ENCODE assay signal across 1 cellular context in genomic region chr20:62368629-62369507, GRCh38.
TF ChIP-seq lines count a peak whose summit lies in the region.

No MANE protein-coding gene starts in this region.

TF ChIP-seq in HepG2, 621 proteins besides CTCF, POLR2A, EP300 and RAD21 (continued from another document and continues in another):
- TF ChIP-seq, protein P1, sequence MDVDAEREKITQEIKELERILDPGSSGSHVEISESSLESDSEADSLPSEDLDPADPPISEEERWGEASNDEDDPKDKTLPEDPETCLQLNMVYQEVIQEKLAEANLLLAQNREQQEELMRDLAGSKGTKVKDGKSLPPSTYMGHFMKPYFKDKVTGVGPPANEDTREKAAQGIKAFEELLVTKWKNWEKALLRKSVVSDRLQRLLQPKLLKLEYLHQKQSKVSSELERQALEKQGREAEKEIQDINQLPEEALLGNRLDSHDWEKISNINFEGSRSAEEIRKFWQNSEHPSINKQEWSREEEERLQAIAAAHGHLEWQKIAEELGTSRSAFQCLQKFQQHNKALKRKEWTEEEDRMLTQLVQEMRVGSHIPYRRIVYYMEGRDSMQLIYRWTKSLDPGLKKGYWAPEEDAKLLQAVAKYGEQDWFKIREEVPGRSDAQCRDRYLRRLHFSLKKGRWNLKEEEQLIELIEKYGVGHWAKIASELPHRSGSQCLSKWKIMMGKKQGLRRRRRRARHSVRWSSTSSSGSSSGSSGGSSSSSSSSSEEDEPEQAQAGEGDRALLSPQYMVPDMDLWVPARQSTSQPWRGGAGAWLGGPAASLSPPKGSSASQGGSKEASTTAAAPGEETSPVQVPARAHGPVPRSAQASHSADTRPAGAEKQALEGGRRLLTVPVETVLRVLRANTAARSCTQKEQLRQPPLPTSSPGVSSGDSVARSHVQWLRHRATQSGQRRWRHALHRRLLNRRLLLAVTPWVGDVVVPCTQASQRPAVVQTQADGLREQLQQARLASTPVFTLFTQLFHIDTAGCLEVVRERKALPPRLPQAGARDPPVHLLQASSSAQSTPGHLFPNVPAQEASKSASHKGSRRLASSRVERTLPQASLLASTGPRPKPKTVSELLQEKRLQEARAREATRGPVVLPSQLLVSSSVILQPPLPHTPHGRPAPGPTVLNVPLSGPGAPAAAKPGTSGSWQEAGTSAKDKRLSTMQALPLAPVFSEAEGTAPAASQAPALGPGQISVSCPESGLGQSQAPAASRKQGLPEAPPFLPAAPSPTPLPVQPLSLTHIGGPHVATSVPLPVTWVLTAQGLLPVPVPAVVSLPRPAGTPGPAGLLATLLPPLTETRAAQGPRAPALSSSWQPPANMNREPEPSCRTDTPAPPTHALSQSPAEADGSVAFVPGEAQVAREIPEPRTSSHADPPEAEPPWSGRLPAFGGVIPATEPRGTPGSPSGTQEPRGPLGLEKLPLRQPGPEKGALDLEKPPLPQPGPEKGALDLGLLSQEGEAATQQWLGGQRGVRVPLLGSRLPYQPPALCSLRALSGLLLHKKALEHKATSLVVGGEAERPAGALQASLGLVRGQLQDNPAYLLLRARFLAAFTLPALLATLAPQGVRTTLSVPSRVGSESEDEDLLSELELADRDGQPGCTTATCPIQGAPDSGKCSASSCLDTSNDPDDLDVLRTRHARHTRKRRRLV (CRISPR knock-in tag; IDR thresholded peaks at IDR 0.05) = no peak; the same call in 1 of the 2 replicates
- TF ChIP-seq REL (CRISPR knock-in tag; conservative IDR thresholded peaks at IDR 0.05) (peak; percentile 68; the same call in 1 of the 2 replicates), HOXA3 (CRISPR knock-in tag; IDR thresholded peaks at IDR 0.05) (no peak; the same call in none of the 2 replicates), SAFB2 (CRISPR knock-in tag; IDR thresholded peaks at IDR 0.05; ENCODE audit: borderline replicate concordance, low read depth) (no peak), GPN1 (CRISPR knock-in tag; IDR thresholded peaks at IDR 0.05; ENCODE audit: borderline replicate concordance) (no peak), RFXANK (CRISPR knock-in tag; IDR thresholded peaks at IDR 0.05) (no peak), ZNF737 (CRISPR knock-in tag; IDR thresholded peaks at IDR 0.05; ENCODE audit: borderline replicate concordance) (no peak), ZNF839 (CRISPR knock-in tag; IDR thresholded peaks at IDR 0.05; ENCODE audit: borderline replicate concordance) (no peak; the same call in 1 of the 2 replicates), KDM2A (CRISPR knock-in tag; IDR thresholded peaks at IDR 0.05; ENCODE audit: borderline replicate concordance, low read depth) (peak; percentile 43), ZNF549 (CRISPR knock-in tag; IDR thresholded peaks at IDR 0.05) (no peak), TSC22D2 (CRISPR knock-in tag; IDR thresholded peaks at IDR 0.05; ENCODE audit: borderline replicate concordance) (peak; percentile 57; the same call in 1 of the 2 replicates), HNRNPUL1 (IDR thresholded peaks at IDR 0.05; ENCODE audit: low read depth, low read length) (no peak), ZNF138 (CRISPR knock-in tag; IDR thresholded peaks at IDR 0.05; ENCODE audit: low read depth) (no peak), FOXK1 (CRISPR knock-in tag; IDR thresholded peaks at IDR 0.05; ENCODE audit: borderline replicate concordance, low read depth) (no peak), SIX1 (CRISPR knock-in tag; IDR thresholded peaks at IDR 0.05; ENCODE audit: borderline replicate concordance) (no peak), ZBTB7B (CRISPR knock-in tag; IDR thresholded peaks at IDR 0.05) (peak; percentile 34; the same call in 1 of the 2 replicates), ZNF770 (CRISPR knock-in tag; IDR thresholded peaks at IDR 0.05) (no peak; the same call in 1 of the 2 replicates), SSRP1 (CRISPR knock-in tag; IDR thresholded peaks at IDR 0.05) (peak; percentile 8; the same call in 1 of the 2 replicates), ZNF34 (CRISPR knock-in tag; IDR thresholded peaks at IDR 0.05; ENCODE audit: borderline replicate concordance) (peak; percentile 16; the same call in 1 of the 2 replicates), SNAPC5 (CRISPR knock-in tag; IDR thresholded peaks at IDR 0.05; ENCODE audit: borderline replicate concordance) (peak; percentile 40; the same call in 1 of the 2 replicates), ZNF652 (CRISPR knock-in tag; IDR thresholded peaks at IDR 0.05; ENCODE audit: borderline replicate concordance, low read depth) (peak; percentile 96), ZNF292 (CRISPR knock-in tag; IDR thresholded peaks at IDR 0.05; ENCODE audit: borderline replicate concordance, low read depth) (peak; percentile 52; the same call in 1 of the 2 replicates), ZNF598 (CRISPR knock-in tag; IDR thresholded peaks at IDR 0.05; ENCODE audit: borderline replicate concordance) (no peak), IKZF5 (CRISPR knock-in tag; IDR thresholded peaks at IDR 0.05) (no peak; the same call in 1 of the 2 replicates), ZNF704 (CRISPR knock-in tag; IDR thresholded peaks at IDR 0.05; ENCODE audit: borderline replicate concordance) (no peak; the same call in 1 of the 2 replicates), ZKSCAN1 (IDR thresholded peaks at IDR 0.05; ENCODE audit: low read length) (no peak), ZSCAN30 (CRISPR knock-in tag; IDR thresholded peaks at IDR 0.05) (0 out of 2 replicates have a peak, but pooled peaks have one; percentile 28), NR2F2 (IDR thresholded peaks at IDR 0.05; ENCODE audit: borderline replicate concordance, low read depth) (peak; percentile 5; the same call in 1 of the 2 replicates), FOXA3 (CRISPR knock-in tag; IDR thresholded peaks at IDR 0.05) (peak; percentile 36; the same call in 1 of the 2 replicates), CAMTA2 (CRISPR knock-in tag; IDR thresholded peaks at IDR 0.05; ENCODE audit: borderline replicate concordance) (peak; percentile 62; the same call in 1 of the 2 replicates)
- TF ChIP-seq, protein P2, sequence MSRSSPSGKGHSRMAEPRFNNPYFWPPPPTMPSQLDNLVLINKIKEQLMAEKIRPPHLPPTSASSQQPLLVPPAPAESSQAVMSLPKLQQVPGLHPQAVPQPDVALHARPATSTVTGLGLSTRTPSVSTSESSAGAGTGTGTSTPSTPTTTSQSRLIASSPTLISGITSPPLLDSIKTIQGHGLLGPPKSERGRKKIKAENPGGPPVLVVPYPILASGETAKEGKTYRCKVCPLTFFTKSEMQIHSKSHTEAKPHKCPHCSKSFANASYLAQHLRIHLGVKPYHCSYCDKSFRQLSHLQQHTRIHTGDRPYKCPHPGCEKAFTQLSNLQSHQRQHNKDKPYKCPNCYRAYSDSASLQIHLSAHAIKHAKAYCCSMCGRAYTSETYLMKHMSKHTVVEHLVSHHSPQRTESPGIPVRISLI (CRISPR knock-in tag; IDR thresholded peaks at IDR 0.05; ENCODE audit: borderline replicate concordance) = no peak
- TF ChIP-seq, protein P3, sequence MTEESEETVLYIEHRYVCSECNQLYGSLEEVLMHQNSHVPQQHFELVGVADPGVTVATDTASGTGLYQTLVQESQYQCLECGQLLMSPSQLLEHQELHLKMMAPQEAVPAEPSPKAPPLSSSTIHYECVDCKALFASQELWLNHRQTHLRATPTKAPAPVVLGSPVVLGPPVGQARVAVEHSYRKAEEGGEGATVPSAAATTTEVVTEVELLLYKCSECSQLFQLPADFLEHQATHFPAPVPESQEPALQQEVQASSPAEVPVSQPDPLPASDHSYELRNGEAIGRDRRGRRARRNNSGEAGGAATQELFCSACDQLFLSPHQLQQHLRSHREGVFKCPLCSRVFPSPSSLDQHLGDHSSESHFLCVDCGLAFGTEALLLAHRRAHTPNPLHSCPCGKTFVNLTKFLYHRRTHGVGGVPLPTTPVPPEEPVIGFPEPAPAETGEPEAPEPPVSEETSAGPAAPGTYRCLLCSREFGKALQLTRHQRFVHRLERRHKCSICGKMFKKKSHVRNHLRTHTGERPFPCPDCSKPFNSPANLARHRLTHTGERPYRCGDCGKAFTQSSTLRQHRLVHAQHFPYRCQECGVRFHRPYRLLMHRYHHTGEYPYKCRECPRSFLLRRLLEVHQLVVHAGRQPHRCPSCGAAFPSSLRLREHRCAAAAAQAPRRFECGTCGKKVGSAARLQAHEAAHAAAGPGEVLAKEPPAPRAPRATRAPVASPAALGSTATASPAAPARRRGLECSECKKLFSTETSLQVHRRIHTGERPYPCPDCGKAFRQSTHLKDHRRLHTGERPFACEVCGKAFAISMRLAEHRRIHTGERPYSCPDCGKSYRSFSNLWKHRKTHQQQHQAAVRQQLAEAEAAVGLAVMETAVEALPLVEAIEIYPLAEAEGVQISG (CRISPR knock-in tag; IDR thresholded peaks at IDR 0.05) = peak; percentile 72
- TF ChIP-seq, protein P4, sequence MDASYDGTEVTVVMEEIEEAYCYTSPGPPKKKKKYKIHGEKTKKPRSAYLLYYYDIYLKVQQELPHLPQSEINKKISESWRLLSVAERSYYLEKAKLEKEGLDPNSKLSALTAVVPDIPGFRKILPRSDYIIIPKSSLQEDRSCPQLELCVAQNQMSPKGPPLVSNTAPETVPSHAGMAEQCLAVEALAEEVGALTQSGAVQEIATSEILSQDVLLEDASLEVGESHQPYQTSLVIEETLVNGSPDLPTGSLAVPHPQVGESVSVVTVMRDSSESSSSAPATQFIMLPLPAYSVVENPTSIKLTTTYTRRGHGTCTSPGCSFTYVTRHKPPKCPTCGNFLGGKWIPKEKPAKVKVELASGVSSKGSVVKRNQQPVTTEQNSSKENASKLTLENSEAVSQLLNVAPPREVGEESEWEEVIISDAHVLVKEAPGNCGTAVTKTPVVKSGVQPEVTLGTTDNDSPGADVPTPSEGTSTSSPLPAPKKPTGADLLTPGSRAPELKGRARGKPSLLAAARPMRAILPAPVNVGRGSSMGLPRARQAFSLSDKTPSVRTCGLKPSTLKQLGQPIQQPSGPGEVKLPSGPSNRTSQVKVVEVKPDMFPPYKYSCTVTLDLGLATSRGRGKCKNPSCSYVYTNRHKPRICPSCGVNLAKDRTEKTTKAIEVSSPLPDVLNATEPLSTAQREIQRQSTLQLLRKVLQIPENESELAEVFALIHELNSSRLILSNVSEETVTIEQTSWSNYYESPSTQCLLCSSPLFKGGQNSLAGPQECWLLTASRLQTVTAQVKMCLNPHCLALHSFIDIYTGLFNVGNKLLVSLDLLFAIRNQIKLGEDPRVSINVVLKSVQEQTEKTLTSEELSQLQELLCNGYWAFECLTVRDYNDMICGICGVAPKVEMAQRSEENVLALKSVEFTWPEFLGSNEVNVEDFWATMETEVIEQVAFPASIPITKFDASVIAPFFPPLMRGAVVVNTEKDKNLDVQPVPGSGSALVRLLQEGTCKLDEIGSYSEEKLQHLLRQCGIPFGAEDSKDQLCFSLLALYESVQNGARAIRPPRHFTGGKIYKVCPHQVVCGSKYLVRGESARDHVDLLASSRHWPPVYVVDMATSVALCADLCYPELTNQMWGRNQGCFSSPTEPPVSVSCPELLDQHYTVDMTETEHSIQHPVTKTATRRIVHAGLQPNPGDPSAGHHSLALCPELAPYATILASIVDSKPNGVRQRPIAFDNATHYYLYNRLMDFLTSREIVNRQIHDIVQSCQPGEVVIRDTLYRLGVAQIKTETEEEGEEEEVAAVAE (CRISPR knock-in tag; IDR thresholded peaks at IDR 0.05; ENCODE audit: borderline replicate concordance) = no peak; the same call in 1 of the 2 replicates
- TF ChIP-seq, protein P5, sequence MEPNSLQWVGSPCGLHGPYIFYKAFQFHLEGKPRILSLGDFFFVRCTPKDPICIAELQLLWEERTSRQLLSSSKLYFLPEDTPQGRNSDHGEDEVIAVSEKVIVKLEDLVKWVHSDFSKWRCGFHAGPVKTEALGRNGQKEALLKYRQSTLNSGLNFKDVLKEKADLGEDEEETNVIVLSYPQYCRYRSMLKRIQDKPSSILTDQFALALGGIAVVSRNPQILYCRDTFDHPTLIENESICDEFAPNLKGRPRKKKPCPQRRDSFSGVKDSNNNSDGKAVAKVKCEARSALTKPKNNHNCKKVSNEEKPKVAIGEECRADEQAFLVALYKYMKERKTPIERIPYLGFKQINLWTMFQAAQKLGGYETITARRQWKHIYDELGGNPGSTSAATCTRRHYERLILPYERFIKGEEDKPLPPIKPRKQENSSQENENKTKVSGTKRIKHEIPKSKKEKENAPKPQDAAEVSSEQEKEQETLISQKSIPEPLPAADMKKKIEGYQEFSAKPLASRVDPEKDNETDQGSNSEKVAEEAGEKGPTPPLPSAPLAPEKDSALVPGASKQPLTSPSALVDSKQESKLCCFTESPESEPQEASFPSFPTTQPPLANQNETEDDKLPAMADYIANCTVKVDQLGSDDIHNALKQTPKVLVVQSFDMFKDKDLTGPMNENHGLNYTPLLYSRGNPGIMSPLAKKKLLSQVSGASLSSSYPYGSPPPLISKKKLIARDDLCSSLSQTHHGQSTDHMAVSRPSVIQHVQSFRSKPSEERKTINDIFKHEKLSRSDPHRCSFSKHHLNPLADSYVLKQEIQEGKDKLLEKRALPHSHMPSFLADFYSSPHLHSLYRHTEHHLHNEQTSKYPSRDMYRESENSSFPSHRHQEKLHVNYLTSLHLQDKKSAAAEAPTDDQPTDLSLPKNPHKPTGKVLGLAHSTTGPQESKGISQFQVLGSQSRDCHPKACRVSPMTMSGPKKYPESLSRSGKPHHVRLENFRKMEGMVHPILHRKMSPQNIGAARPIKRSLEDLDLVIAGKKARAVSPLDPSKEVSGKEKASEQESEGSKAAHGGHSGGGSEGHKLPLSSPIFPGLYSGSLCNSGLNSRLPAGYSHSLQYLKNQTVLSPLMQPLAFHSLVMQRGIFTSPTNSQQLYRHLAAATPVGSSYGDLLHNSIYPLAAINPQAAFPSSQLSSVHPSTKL (CRISPR knock-in tag; IDR thresholded peaks at IDR 0.05) = peak; percentile 44
